15 cellular contexts compared by ENCODE assay signal in genomic region chr18:76589866-76590265, GRCh38.
DNase-seq lines count a peak whose midpoint lies in the region; ATAC-seq and TF ChIP-seq lines count a peak whose summit lies in the region.
"Had no signal": no experiment of that assay in that cellular context is flagged by ENCODE, and none has a peak within 500 bp of the region (broad histone marks: within the 10 kb centered on the region; RNA-seq: fewer than 3 reads in every experiment).

No MANE protein-coding gene starts in this region.

- no peak overlapping the region for H3K27ac Mint-ChIP-seq in stimulated activated memory B cell treated with anti-CD40 and anti-IgM and Interleukin-4, amounts not matched to agents 10 μg/mL and 1 μg/mL and 100 μg/mL, for 72 hours
- H3K27ac Mint-ChIP-seq: CD8-positive, alpha-beta memory T cell; IgD-negative memory B cell had no signal

- H3K4me1 Mint-ChIP-seq in stimulated activated memory B cell treated with anti-CD40 and anti-IgM and Interleukin-4, amounts not matched to agents 10 μg/mL and 1 μg/mL and 100 μg/mL, for 72 hours: no peaks in the 10 kb centered on the region

- peak; percentile 39 for DNase-seq in NCI-H82 (lab: John Stamatoyannopoulos, UW)
- DNase-seq in NCI-H82 treated with DMSO at 0.1 percent for 48 hours (lab: John Stamatoyannopoulos, UW; ENCODE audit: unreplicated experiment): no peak
- peak; percentile 68 for DNase-seq in WERI-Rb-1
- DNase-seq in SKM-1 treated with dmso at 0.1 percent for 144 hours (lab: John Stamatoyannopoulos, UW; ENCODE audit: unreplicated experiment): no peak
- DNase-seq in activated CD4-positive, alpha-beta T cell treated with anti-CD3 and anti-CD28 coated beads for 48 hours: no peak
- DNase-seq: 8988T; Caco-2; CD8-positive, alpha-beta memory T cell; DMS53; GOT3 had no signal

- H3K27ac ChIP-seq in WERI-Rb-1 (peak overlapping the region; percentile 46), neutrophil (peak overlapping the region; percentile 71)
- H3K27ac ChIP-seq: BLaER1 had no signal

- peaks cover 52 to 55% of the 10 kb centered on the region in 2 experiments for H3K4me1 ChIP-seq in neutrophil (ENCODE audit: control insufficient read depth in 1 of 2, insufficient read depth in 1 of 2, low read depth in 1 of 2, low read length in 1 of 2)
- H3K4me1 ChIP-seq: Caco-2 had no signal

- H3K9me3 Mint-ChIP-seq in stimulated activated memory B cell treated with anti-CD40 and anti-IgM and Interleukin-4, amounts not matched to agents 10 μg/mL and 1 μg/mL and 100 μg/mL, for 72 hours: no peaks in the 10 kb centered on the region
- H3K9me3 Mint-ChIP-seq: CD8-positive, alpha-beta memory T cell had no signal

- H3K4me3 ChIP-seq in WERI-Rb-1 (ENCODE audit: low read depth, low read length) (peak overlapping the region; percentile 58), neutrophil (ENCODE audit: low read depth in 1 of 2, low read length in 1 of 2) (peak overlapping the region in 1 of 2 experiments; percentile 25)
- H3K4me3 ChIP-seq: BLaER1, HAP-1 had no signal

- no peak for ATAC-seq in stimulated activated memory B cell treated with anti-CD40 and anti-IgM and Interleukin-4, amounts not matched to agents 10 μg/mL and 1 μg/mL and 100 μg/mL, for 72 hours

- peaks cover 48% of the 10 kb centered on the region for H3K27me3 Mint-ChIP-seq in stimulated activated memory B cell treated with anti-CD40 and anti-IgM and Interleukin-4, amounts not matched to agents 10 μg/mL and 1 μg/mL and 100 μg/mL, for 72 hours

- H3K9me3 ChIP-seq in WERI-Rb-1 (ENCODE audit: severe bottlenecking) (no peaks in the 10 kb centered on the region), neutrophil (no peaks in the 10 kb centered on the region)
- H3K9me3 ChIP-seq: BLaER1, Caco-2, HAP-1 had no signal

- H3K36me3 Mint-ChIP-seq in stimulated activated memory B cell treated with anti-CD40 and anti-IgM and Interleukin-4, amounts not matched to agents 10 μg/mL and 1 μg/mL and 100 μg/mL, for 72 hours: no peaks in the 10 kb centered on the region
- H3K36me3 Mint-ChIP-seq: CD8-positive, alpha-beta memory T cell; IgD-negative memory B cell had no signal

- TF ChIP-seq CTCF in WERI-Rb-1 (IDR thresholded peaks at IDR 0.05; ENCODE audit: low read depth, low read length): no peak
- TF ChIP-seq CTCF in neutrophil (IDR thresholded peaks at IDR 0.05): no peak

- no peak overlapping the region for H3K4me3 Mint-ChIP-seq in stimulated activated memory B cell treated with anti-CD40 and anti-IgM and Interleukin-4, amounts not matched to agents 10 μg/mL and 1 μg/mL and 100 μg/mL, for 72 hours
- H3K4me3 Mint-ChIP-seq: CD8-positive, alpha-beta memory T cell; IgD-negative memory B cell had no signal

- H3K36me3 ChIP-seq in WERI-Rb-1 (no peaks in the 10 kb centered on the region), neutrophil (no peaks in the 10 kb centered on the region)
- H3K36me3 ChIP-seq: BLaER1, HAP-1 had no signal

- H3K27me3 ChIP-seq in WERI-Rb-1 (ENCODE audit: insufficient read depth, low read depth, severe bottlenecking): no peaks in the 10 kb centered on the region
- H3K27me3 ChIP-seq in neutrophil: no peaks in the 10 kb centered on the region
- H3K27me3 ChIP-seq: BLaER1 had no signal

Comparison
In these comparisons a context has a peak if more than half of its experiments do, and no peak if none do; other contexts are left out.
1. DNase-seq: peak in NCI-H82 (single experiment) and WERI-Rb-1 (single experiment); none in NCI-H82 treated with DMSO at 0.1 percent for 48 hours (single experiment), SKM-1 treated with dmso at 0.1 percent for 144 hours (single experiment) and activated CD4-positive, alpha-beta T cell treated with anti-CD3 and anti-CD28 coated beads for 48 hours (single experiment).